9 cellular contexts compared by ENCODE assay signal in the genomic region with DNA sequence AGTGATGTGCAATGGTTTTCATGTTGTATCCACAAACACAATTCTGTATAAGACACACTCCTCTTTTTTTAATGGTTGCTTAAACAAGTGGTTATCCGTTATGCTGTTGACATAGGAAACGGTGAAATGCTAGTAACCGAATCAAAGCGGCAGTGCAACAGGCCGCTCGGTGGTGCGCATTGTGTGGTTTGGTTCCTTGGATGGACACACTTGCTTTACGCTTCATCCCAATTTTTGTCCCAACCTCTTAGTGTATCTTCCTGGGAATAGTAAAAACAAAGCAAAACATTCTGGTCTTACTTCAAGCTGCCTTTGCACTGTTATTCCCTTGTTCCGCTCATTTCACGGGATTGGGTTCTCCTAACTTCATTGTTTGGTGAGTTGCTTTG. TPM values are rescaled to one million over a fixed set of nuclear protein-coding genes. Genes with fewer than 3 reads are reported as not detected.
DNase-seq lines count a peak whose midpoint lies in the region; ATAC-seq, FAIRE-seq and TF ChIP-seq lines count a peak whose summit lies in the region.
"Had no signal": no experiment of that assay in that cellular context is flagged by ENCODE, and none has a peak within 500 bp of the region (broad histone marks: within the 10 kb centered on the region; RNA-seq: fewer than 3 reads in every experiment).

No MANE protein-coding gene starts in this region.

- no peak overlapping the region for H3K18ac ChIP-seq in H1 (ENCODE audit: extremely low read depth, low read length)

- H3K27ac ChIP-seq in H1 (ENCODE audit: low read depth, low read length), result no peak overlapping the region

- POLR2A ChIA-PET in H1 (lab: Charles Lee; ENCODE audit: partially characterized antibody), result no interaction called here

- H3K56ac ChIP-seq in H1 (replicated peaks; ENCODE audit: insufficient read length, low read depth, low read length), result no peak overlapping the region

- FAIRE-seq in H1 (lab: Jason Lieb, UNC), result no peak

- peak overlapping the region; percentile 96 to 99 for H3K4me2 ChIP-seq in H1 (ENCODE audit: insufficient read depth in 1 of 2, low read depth in 2 of 2, low read length in 2 of 2)

- H3K27me3 ChIP-seq in H1 (replicated peaks in 1 of 4; ENCODE audit: control insufficient read depth in 3 of 4, extremely low read depth in 1 of 4, insufficient read depth in 3 of 4, low read length in 3 of 4), result peaks cover 33 to 49% (median 45%) of the 10 kb centered on the region in 4 experiments

- H3K4ac ChIP-seq in H1 (replicated peaks; ENCODE audit: insufficient read length, low read depth, low read length), result no peak overlapping the region

- peak overlapping the region; percentile 75 for H3K4me3 Mint-ChIP-seq in neural crest cell

- no peak overlapping the region for H2AK5ac ChIP-seq in H1 (ENCODE audit: low read depth, low read length)

- H4K5ac ChIP-seq in H1 (ENCODE audit: insufficient read length, low read depth, low read length), result no peak overlapping the region

- H3K23ac ChIP-seq in H1 (ENCODE audit: insufficient read length), result no peak overlapping the region

- CTCF ChIA-PET in H1 (lab: Charles Lee; ENCODE audit: partially characterized antibody), result no interaction called here

- no peak for TF ChIP-seq EP300 in H1 (IDR thresholded peaks at IDR 0.05; ENCODE audit: borderline replicate concordance in 1 of 2, low read depth in 2 of 2, low read length in 2 of 2)

- H3K36me3 Mint-ChIP-seq in neural crest cell (ENCODE audit: low read depth), result no peaks in the 10 kb centered on the region

- WGBS in H1 (ENCODE audit: extremely low coverage in 1 of 2, insufficient coverage in 1 of 2, insufficient read length in 1 of 2, insufficient replicate concordance in 2 of 2, low coverage in 1 of 2, low lambda C conversion rate in 2 of 2, missing lambda C conversion rate in 1 of 2), 2 experiments, result 55% methylated on average over 10 of the region's 10 CpGs; no CpG with 5 or more reads in 1 of the 2 experiments

- H2AFZ ChIP-seq in H1 (ENCODE audit: low read length), result no peak overlapping the region; the same call in 1 of the 2 replicates

- H2BK120ac ChIP-seq in H1 (replicated peaks; ENCODE audit: low read depth, low read length), result no peak overlapping the region

- peaks cover 18% of the 10 kb centered on the region for H3K4me1 Mint-ChIP-seq in neural crest cell

- no peak overlapping the region for H2BK15ac ChIP-seq in H1 (ENCODE audit: low read length)

- no peak overlapping the region for H2BK20ac ChIP-seq in H1 (ENCODE audit: low read length)

- no peaks in the 10 kb centered on the region for H4K20me1 ChIP-seq in H1 (replicated peaks in 1 of 2; ENCODE audit: control insufficient read depth in 1 of 2, insufficient read depth in 2 of 2, low read length in 2 of 2)

- H3K9me3 ChIP-seq in H1 (ENCODE audit: insufficient read depth in 2 of 2, low read depth in 1 of 2, low read length in 1 of 2), result no peaks in the 10 kb centered on the region

- H3K14ac ChIP-seq in H1 (ENCODE audit: insufficient read length), result no peak overlapping the region

- no peaks in the 10 kb centered on the region for H3K9me3 Mint-ChIP-seq in neural crest cell

- H3K27me3 Mint-ChIP-seq in neural crest cell (ENCODE audit: low read depth), result peaks cover 78% of the 10 kb centered on the region

- H3K27ac Mint-ChIP-seq in neural crest cell (ENCODE audit: unreplicated experiment), result no peak overlapping the region

- no peaks in the 10 kb centered on the region for H3K79me2 ChIP-seq in H1 (ENCODE audit: control insufficient read depth in 1 of 2, insufficient read depth in 2 of 2, low read length in 2 of 2)

- no peak overlapping the region for H2BK12ac ChIP-seq in H1 (ENCODE audit: low read depth, low read length)

- H4K91ac ChIP-seq in H1 (replicated peaks; ENCODE audit: insufficient read length, low read length), result no peak overlapping the region

- H3K9ac ChIP-seq in H1 (replicated peaks in 1 of 4; ENCODE audit: extremely low read depth in 1 of 4, low read depth in 3 of 4, low read length in 3 of 4), result no peak overlapping the region

- H3K79me1 ChIP-seq in H1 (ENCODE audit: low read depth, low read length), result no peaks in the 10 kb centered on the region

- H3K4me3 ChIP-seq in H1 (ENCODE audit: extremely low read depth in 1 of 4, insufficient read depth in 2 of 4, low read depth in 3 of 4, low read length in 4 of 4), result peak overlapping the region; percentile 46 to 68 (median 50)

- TF ChIP-seq CTCF in H1 (IDR thresholded peaks at IDR 0.05; ENCODE audit: control extremely low read depth in 1 of 3, insufficient read depth in 1 of 3, low read depth in 1 of 3, low read length in 3 of 3) (no peak), neural crest cell (conservative IDR thresholded peaks at IDR 0.05) (no peak)

- peak; percentile 53 for DNase-seq in CD1c-positive myeloid dendritic cell (ENCODE audit: extremely low spot score)
- DNase-seq in NOMO-1 treated with DMSO at 0.1 percent for 48 hours (lab: John Stamatoyannopoulos, UW; ENCODE audit: unreplicated experiment), result peak; percentile 52
- DNase-seq in H1 (ENCODE audit: low read depth in 1 of 2, low spot score in 2 of 2), result no peak
- DNase-seq in neural crest cell (ENCODE audit: low read depth, low spot score), result no peak
- no peak for DNase-seq in stimulated activated CD4-positive, alpha-beta T cell treated with anti-CD3 and anti-CD28 coated beads, Interleukin-1b, Interleukin-23, amount 100 ng/mL, for 48 hours
- no peak for DNase-seq in kidney glomerular epithelial cell (lab: John Stamatoyannopoulos, UW)

- H3K4me1 ChIP-seq in H1 (replicated peaks in 1 of 4; ENCODE audit: control insufficient read depth in 3 of 4, insufficient read depth in 4 of 4, low read length in 3 of 4), result peaks cover 3 to 10% (median 6%) of the 10 kb centered on the region in 4 experiments

- no peak overlapping the region for H2BK5ac ChIP-seq in H1 (ENCODE audit: low read depth, low read length)

- ATAC-seq in activated CD4-positive, CD25-positive, alpha-beta regulatory T cell treated with anti-CD3 and anti-CD28 coated beads, Interleukin-2, amount 50 U/mL, for 24 hours, result no peak
- no peak for ATAC-seq in GM21381 (IDR thresholded peaks at IDR 0.05; ENCODE audit: unreplicated experiment)

- no peaks in the 10 kb centered on the region for H3K36me3 ChIP-seq in H1 (ENCODE audit: control insufficient read depth in 2 of 4, insufficient read depth in 4 of 4, low read length in 3 of 4)

- no peak for TF ChIP-seq POLR2A in H1 (IDR thresholded peaks at IDR 0.05; ENCODE audit: control extremely low read depth in 1 of 2, low read depth in 2 of 2, low read length in 2 of 2)

- no peak for TF ChIP-seq RAD21 in H1 (IDR thresholded peaks at IDR 0.05 in 1 of 2, conservative IDR thresholded peaks at IDR 0.05 in 1 of 2; ENCODE audit: low read depth in 2 of 2, low read length in 2 of 2)

- no peak overlapping the region for H4K8ac ChIP-seq in H1 (ENCODE audit: extremely low read depth, insufficient read depth, low read length)

- peaks cover 17% of the 10 kb centered on the region for H3K23me2 ChIP-seq in H1 (ENCODE audit: low read depth, low read length)

TF ChIP-seq in H1, 55 proteins besides CTCF, POLR2A, EP300 and RAD21:
- TF ChIP-seq KDM4A (IDR thresholded peaks at IDR 0.05; ENCODE audit: low read depth, low read length, severe bottlenecking), result no peak

RNA-seq across cellular contexts. Expression of a gene that starts 0.6 kb away (rescaled TPM):
- 1.2 TPM in 2 replicates for total RNA-seq in H1 (2021; fragmentation: NEBNext Ultra II Directional; extraction: Animal tissue kit (Norgen Biotek cat#: 25700))
- polyA plus RNA-seq in H1 (2011; rRNA removed), result 1.2 and 1.4 TPM in 2 replicates
- 0.84 TPM for polyA plus RNA-seq in H1 (2011; cell fraction: cytosol; rRNA removed)
- 0.68 TPM for polyA plus RNA-seq in H1 (2011; cell fraction: nucleus; rRNA removed)
- 0.64 to 1.9 TPM (median 0.91 TPM) in 4 replicates for polyA plus RNA-seq in H1 (2012, experiment 1 of 2)
- 0.41 TPM for polyA plus RNA-seq in H1 (2012, experiment 2 of 2)
- polyA plus RNA-seq in H1 (2013, experiment 1 of 2), result 0.85 TPM
- polyA plus RNA-seq in H1 (2013, experiment 2 of 2), result 0.99 TPM
- 0.50 and 0.85 TPM in 2 replicates for polyA minus RNA-seq in H1 (2011; rRNA and poly(A)+ RNA removed)
- polyA minus RNA-seq in H1 (2011; cell fraction: cytosol; rRNA and poly(A)+ RNA removed), result 1.4 TPM
- 0.90 TPM for polyA minus RNA-seq in H1 (2011; cell fraction: nucleus; rRNA and poly(A)+ RNA removed)
- total RNA-seq in neural crest cell, result not detected in 2 replicates
- total RNA-seq: OCI-LY7 had no signal

RNA-seq across cellular contexts. Expression of a gene that starts 46.0 kb away (rescaled TPM):
- 0.21 and 0.22 TPM in 2 replicates for total RNA-seq in H1 (2021; fragmentation: NEBNext Ultra II Directional; extraction: Animal tissue kit (Norgen Biotek cat#: 25700))
- 0.64 and 0.83 TPM in 2 replicates for polyA plus RNA-seq in H1 (2011; rRNA removed)
- polyA plus RNA-seq in H1 (2011; cell fraction: cytosol; rRNA removed), result 0.32 TPM
- 1.2 TPM for polyA plus RNA-seq in H1 (2011; cell fraction: nucleus; rRNA removed)
- 0.28 to 0.71 TPM (median 0.36 TPM) in 4 replicates for polyA plus RNA-seq in H1 (2012, experiment 1 of 2)
- polyA plus RNA-seq in H1 (2012, experiment 2 of 2), result 0.14 TPM
- polyA plus RNA-seq in H1 (2013, experiment 1 of 2), result 0.22 TPM
- polyA plus RNA-seq in H1 (2013, experiment 2 of 2), result 0.22 TPM
- polyA minus RNA-seq in H1 (2011; rRNA and poly(A)+ RNA removed), result 0.28 and 0.32 TPM in 2 replicates
- not detected for polyA minus RNA-seq in H1 (2011; cell fraction: cytosol; rRNA and poly(A)+ RNA removed)
- 2.4 TPM for polyA minus RNA-seq in H1 (2011; cell fraction: nucleus; rRNA and poly(A)+ RNA removed)
- total RNA-seq in neural crest cell, result not detected in 2 replicates
- total RNA-seq: OCI-LY7 had no signal

Comparison
In these comparisons a context has a peak if more than half of its experiments do, and no peak if none do; other contexts are left out.
1. DNase-seq: peak in CD1c-positive myeloid dendritic cell (single experiment) and NOMO-1 treated with DMSO at 0.1 percent for 48 hours (single experiment); none in H1 (0 of 2), neural crest cell (single experiment), stimulated activated CD4-positive, alpha-beta T cell treated with anti-CD3 and anti-CD28 coated beads, Interleukin-1b, Interleukin-23, amount 100 ng/mL, for 48 hours (single experiment) and kidney glomerular epithelial cell (single experiment).